In genomic region chr4:7103031-7103598, GRCh38 we compare ENCODE assay signal across 8 cellular contexts.
DNase-seq lines count a peak whose midpoint lies in the region; TF ChIP-seq lines count a peak whose summit lies in the region.

No MANE protein-coding gene starts in this region.

- DNase-seq in GM12864 (ENCODE audit: low read depth) (peak; percentile 47), HFF-Myc (ENCODE audit: extremely low read depth, low read depth) (no peak), NAMALWA (ENCODE audit: low spot score) (peak; percentile 83), T-helper 2 cell (peak; percentile 61 to 85 (median 69)), anterior cingulate cortex (lab: John Stamatoyannopoulos, UW) (peak in 56 of 58 donors; percentile 46 to 93 (median 80)), hippocampal formation (lab: John Stamatoyannopoulos, UW) (peak; percentile 75 to 90), retinal pigment epithelial cell (ENCODE audit: low read depth) (peak; percentile 71), NCI-H1436 (lab: John Stamatoyannopoulos, UW) (no peak)

- TF ChIP-seq CTCF in GM12864 (IDR thresholded peaks at IDR 0.05; ENCODE audit: low read depth, low read length, missing control alignments), result no peak
- TF ChIP-seq CTCF in HFF-Myc (IDR thresholded peaks at IDR 0.05; ENCODE audit: low read depth, low read length, missing control alignments), result no peak
- TF ChIP-seq CTCF in retinal pigment epithelial cell (conservative IDR thresholded peaks at IDR 0.05; ENCODE audit: low read depth, low read length), result no peak

- H3K4me3 ChIP-seq in GM12864 (ENCODE audit: low read depth, low read length) (peak overlapping the region; percentile 65), HFF-Myc (replicated peaks; ENCODE audit: low read depth, low read length) (peak overlapping the region; percentile 61), retinal pigment epithelial cell (ENCODE audit: low read length) (peak overlapping the region; percentile 73)

Comparison
In these comparisons a context has a peak if more than half of its experiments do, and no peak if none do; other contexts are left out.
1. DNase-seq: peak in GM12864 (single experiment), NAMALWA (single experiment), T-helper 2 cell (5 of 5), anterior cingulate cortex (56 of 58), hippocampal formation (2 of 2) and retinal pigment epithelial cell (single experiment); none in HFF-Myc (single experiment) and NCI-H1436 (single experiment).
2. Peak in every context shown above with its lines, with median percentiles within 50 percentile points of each other: H3K4me3 ChIP-seq.